32 cellular contexts compared by ENCODE assay signal in genomic region chr7:65369843-65370242, GRCh38.
"Had no signal": no experiment of that assay in that cellular context is flagged by ENCODE, and none has a peak within 500 bp of the region (broad histone marks: within the 10 kb centered on the region; RNA-seq: fewer than 3 reads in every experiment).

No MANE protein-coding gene starts in this region.

- H3K27me3 ChIP-seq: adrenal gland, ascending aorta, cardiac muscle cell had no signal

- H3K36me3 ChIP-seq: adrenal gland, ascending aorta, cardiac muscle cell had no signal

- H3K27ac ChIP-seq: adrenal gland, ascending aorta, cardiac muscle cell had no signal

- FAIRE-seq: bronchial epithelial cell, TTC549 had no signal

- DNase-seq: activated B cell treated with CpG ODN at 0.5 μM for 24 hours; activated CD4-positive, alpha-beta memory T cell treated with anti-CD3 and anti-CD28 coated beads for 36 hours; activated CD4-positive, alpha-beta T cell treated with anti-CD3 and anti-CD28 coated beads for 4 hours; activated CD4-positive, alpha-beta T cell treated with anti-CD3 and anti-CD28 coated beads, Interleukin-2, amount 10 ng/mL, durations not matched to agents 24 days and 14 days; activated CD4-positive, alpha-beta T cell treated with anti-CD3 and anti-CD28 coated beads, Interleukin-2, amount 50 U/mL, for 1 hour; activated CD4-positive, alpha-beta T cell treated with anti-CD3 and anti-CD28 coated beads, Interleukin-2, amount 50 U/mL, for 4 hours; activated CD4-positive, CD25-positive, alpha-beta regulatory T cell treated with anti-CD3 and anti-CD28 coated beads, Interleukin-2, amount 50 U/mL, for 72 hours; activated CD8-positive, alpha-beta memory T cell treated with anti-CD3 and anti-CD28 coated beads, Interleukin-2, amount 50 U/mL, for 4 hours; activated CD8-positive, alpha-beta T cell treated with anti-CD3 and anti-CD28 coated beads for 36 hours; activated effector memory CD4-positive, alpha-beta T cell treated with anti-CD3 and anti-CD28 coated beads, Interleukin-2, amount 50 U/mL, for 16 hours; activated gamma-delta T cell treated with Interleukin-2 at 50 U/mL for 16 hours; activated naive CD4-positive, alpha-beta T cell; activated naive CD4-positive, alpha-beta T cell treated with anti-CD3 and anti-CD28 coated beads for 36 hours; activated naive CD4-positive, alpha-beta T cell treated with anti-CD3 and anti-CD28 coated beads, Interleukin-2, amount 50 U/mL, for 16 hours; activated naive CD8-positive, alpha-beta T cell treated with anti-CD3 and anti-CD28 coated beads for 36 hours; activated T-cell treated with anti-CD3 and anti-CD28 coated beads for 4 hours; activated T-cell treated with anti-CD3 and anti-CD28 coated beads, Interleukin-2, amount 50 U/mL, for 1 hour; activated T-cell treated with anti-CD3 and anti-CD28 coated beads, Interleukin-2, amount 50 U/mL, for 4 hours; activated T-cell treated with anti-CD3 and anti-CD28 coated beads, Interleukin-2, amount 50 U/mL, for 72 hours; adrenal gland; amniotic stem cell; anterior cingulate cortex; caudate nucleus; cerebellar nuclear complex; T-helper 2 cell; T-helper 9 cell had no signal

- H3K4me3 ChIP-seq: adrenal gland, ascending aorta, cardiac muscle cell had no signal

- ATAC-seq: activated CD8-positive, alpha-beta T cell treated with anti-CD3 and anti-CD28 coated beads for 36 hours; activated naive CD4-positive, alpha-beta T cell treated with anti-CD3 and anti-CD28 coated beads, Interleukin-2, amount 50 U/mL, for 72 hours; activated T-cell treated with anti-CD3 and anti-CD28 coated beads, Interleukin-2, amount 50 U/mL, for 4 hours; activated T-cell treated with anti-CD3 and anti-CD28 coated beads, Interleukin-2, amount 50 U/mL, for 72 hours; activated T-helper 17 cell treated with anti-CD3 and anti-CD28 coated beads, Interleukin-2, amount 50 U/mL, for 72 hours had no signal

- H3K9me3 ChIP-seq: adrenal gland, ascending aorta had no signal
